Comparison of ENCODE assay signal across 8 cellular contexts in the genomic region with DNA sequence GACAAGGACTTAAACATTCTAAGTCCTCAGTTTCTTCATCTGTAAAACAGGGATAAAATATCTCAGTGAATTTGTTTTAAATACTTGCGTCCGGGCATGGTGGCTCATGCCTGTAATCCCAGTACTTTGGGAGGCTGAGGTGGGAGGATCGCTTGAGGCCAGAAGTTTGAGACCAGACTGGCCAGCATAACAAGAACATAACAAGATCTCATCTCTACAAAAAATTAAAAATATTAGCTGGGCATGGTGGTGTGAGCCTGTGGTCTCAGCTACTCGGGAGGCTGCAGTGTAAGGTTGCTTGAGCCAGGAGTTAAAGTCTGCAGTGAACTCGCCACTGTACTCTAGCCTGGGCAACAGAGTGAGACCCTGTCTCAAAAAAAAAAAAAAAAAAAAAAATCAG. TPM values are rescaled to one million over a fixed set of nuclear protein-coding genes. Genes with fewer than 3 reads are reported as not detected.
A peak's percentile ranks its signal among the peaks of the same experiment; 100 is the strongest.
DNase-seq lines count a peak whose midpoint lies in the region; ATAC-seq and TF ChIP-seq lines count a peak whose summit lies in the region.
"Not testable (repeated sequence)": the region's sequence is repeated elsewhere in the genome, so short reads cannot be mapped to it uniquely, and the experiment has no call there.

No MANE protein-coding gene starts in this region.

- not testable (repeated sequence) for H3K27me3 Mint-ChIP-seq in T-helper 17 cell; activated naive CD8-positive, alpha-beta T cell; effector memory CD8-positive, alpha-beta T cell

- ATAC-seq in T-helper 17 cell; effector memory CD8-positive, alpha-beta T cell (replicated peaks); psoas muscle: not testable (repeated sequence)

- peak overlapping the region; percentile 90 for H3K27ac Mint-ChIP-seq in T-helper 17 cell
- H3K27ac Mint-ChIP-seq in activated naive CD8-positive, alpha-beta T cell: peak overlapping the region; percentile 96
- peak overlapping the region; percentile 93 to 99 for H3K27ac Mint-ChIP-seq in effector memory CD8-positive, alpha-beta T cell

- H4K20me1 ChIP-seq in hepatocyte (ENCODE audit: insufficient read depth, poor library complexity, severe bottlenecking): peaks cover 12% of the 10 kb centered on the region

- H3K36me3 Mint-ChIP-seq in T-helper 17 cell (ENCODE audit: low read depth); activated naive CD8-positive, alpha-beta T cell: not testable (repeated sequence)
- H3K36me3 Mint-ChIP-seq in effector memory CD8-positive, alpha-beta T cell (ENCODE audit: insufficient read depth): peaks cover 15% of the 10 kb centered on the region

- POLR2A ChIA-PET in AG04450 (lab: Yijun Ruan, JAX): interaction anchor here (0.8 to 1.6 kb wide), 2 partner anchors 18 to 20 kb away, joined by 4 to 6 read pairs; no protein-coding TSS in a partner anchor
- POLR2A ChIA-PET in HEK293 (lab: Yijun Ruan, JAX): not testable (repeated sequence)

- WGBS in hepatocyte (ENCODE audit: low lambda C conversion rate, missing lambda C conversion rate): 73% methylated on average over 5 of the region's 5 CpGs
- WGBS in psoas muscle, 3 donors: 80 to 93% (median 80%) methylated on average over 5 of the region's 5 CpGs
- WGBS in suprapubic skin: 78% methylated on average over 5 of the region's 5 CpGs

- H3K4me2 ChIP-seq in hepatocyte: not testable (repeated sequence)

- intact Hi-C loops in psoas muscle (cut with DNase I): not testable (repeated sequence)

- H3K9me3 ChIP-seq in AG04450 (ENCODE audit: control insufficient read depth, insufficient read depth, low read length); HEK293 (ENCODE audit: control insufficient read depth, insufficient read depth, low read depth, low read length); T-helper 17 cell (ENCODE audit: control insufficient read depth, low read length, poor library complexity, severe bottlenecking); hepatocyte (ENCODE audit: low read depth); psoas muscle; suprapubic skin: not testable (repeated sequence)

- CTCF ChIA-PET in AG04450 (lab: Charles Lee) (interaction anchor here (1.1 to 1.6 kb wide), 2 partner anchors 18 to 73 kb away, joined by 3 to 4 read pairs; no protein-coding TSS in a partner anchor), HEK293 (lab: Yijun Ruan, JAX) (interaction anchor here (0.6 to 0.9 kb wide), 2 partner anchors 9 to 18 kb away, joined by 3 read pairs; no protein-coding TSS in a partner anchor)

- not testable (repeated sequence) for H3K4me3 ChIP-seq in AG04450 (ENCODE audit: low read depth, low read length); HEK293 (ENCODE audit: low read depth, low read length); hepatocyte; psoas muscle; suprapubic skin

- not testable (repeated sequence) for H3K27me3 ChIP-seq in AG04450 (ENCODE audit: control insufficient read depth, insufficient read depth, low read length); hepatocyte; psoas muscle (ENCODE audit: insufficient read depth in 3 of 3, low read length in 2 of 3); suprapubic skin

- TF ChIP-seq CTCF in AG04450 (IDR thresholded peaks at IDR 0.05; ENCODE audit: low read depth, low read length); HEK293 (tag by site-specific recombination; IDR thresholded peaks at IDR 0.05); hepatocyte (IDR thresholded peaks at IDR 0.05; ENCODE audit: poor library complexity); psoas muscle (IDR thresholded peaks at IDR 0.05); suprapubic skin (IDR thresholded peaks at IDR 0.05): not testable (repeated sequence)

- not testable (repeated sequence) for H3K36me3 ChIP-seq in HEK293 (ENCODE audit: control insufficient read depth in 2 of 2, insufficient read depth in 1 of 2, low read length in 2 of 2); hepatocyte (replicated peaks; ENCODE audit: insufficient read depth, low read depth); psoas muscle (ENCODE audit: insufficient read depth in 1 of 2, low read depth in 1 of 2); suprapubic skin

- H3K4me3 Mint-ChIP-seq in T-helper 17 cell; activated naive CD8-positive, alpha-beta T cell: not testable (repeated sequence)
- H3K4me3 Mint-ChIP-seq in effector memory CD8-positive, alpha-beta T cell: peak overlapping the region in 1 of 2 donors; percentile 18

- not testable (repeated sequence) for DNase-seq in AG04450 (ENCODE audit: low read depth, low spot score); T-helper 17 cell; effector memory CD8-positive, alpha-beta T cell; hepatocyte (ENCODE audit: low spot score); psoas muscle; suprapubic skin (ENCODE audit: low spot score in 2 of 2)

- H3K79me2 ChIP-seq in hepatocyte: peaks cover 92% of the 10 kb centered on the region

- peak overlapping the region; percentile 98 for H3K27ac ChIP-seq in AG04450 (ENCODE audit: low read depth, low read length)
- not testable (repeated sequence) for H3K27ac ChIP-seq in HEK293 (ENCODE audit: extremely low read depth, low read depth, low read length)
- peak overlapping the region; percentile 96 for H3K27ac ChIP-seq in hepatocyte
- H3K27ac ChIP-seq in psoas muscle: peak overlapping the region; percentile 97
- peak overlapping the region; percentile 92 for H3K27ac ChIP-seq in suprapubic skin

- TF ChIP-seq EP300 in suprapubic skin (IDR thresholded peaks at IDR 0.05): not testable (repeated sequence)

- H2AFZ ChIP-seq in hepatocyte: not testable (repeated sequence)

- H3K4me1 Mint-ChIP-seq in T-helper 17 cell: peaks cover 64% of the 10 kb centered on the region
- H3K4me1 Mint-ChIP-seq in activated naive CD8-positive, alpha-beta T cell (ENCODE audit: low read depth): peaks cover 64% of the 10 kb centered on the region
- peaks cover 62 to 76% of the 10 kb centered on the region in 2 donors for H3K4me1 Mint-ChIP-seq in effector memory CD8-positive, alpha-beta T cell (ENCODE audit: low read depth in 2 of 2)

- TF ChIP-seq POLR2A in suprapubic skin (IDR thresholded peaks at IDR 0.05): not testable (repeated sequence)

- not testable (repeated sequence) for H3K9me2 ChIP-seq in hepatocyte (replicated peaks; ENCODE audit: insufficient read depth)

- not testable (repeated sequence) for H3K4me1 ChIP-seq in HEK293 (ENCODE audit: control insufficient read depth, insufficient read depth, low read length)
- H3K4me1 ChIP-seq in hepatocyte (ENCODE audit: insufficient read depth) (peaks cover 86% of the 10 kb centered on the region), psoas muscle (peaks cover 83% of the 10 kb centered on the region), suprapubic skin (peaks cover 91% of the 10 kb centered on the region)

- not testable (repeated sequence) for H3K9me3 Mint-ChIP-seq in activated naive CD8-positive, alpha-beta T cell (ENCODE audit: low read depth); effector memory CD8-positive, alpha-beta T cell

TF ChIP-seq in HEK293, 187 proteins besides CTCF, POLR2A, EP300 and RAD21:
- TF ChIP-seq ZNF121 (tag by site-specific recombination; IDR thresholded peaks at IDR 0.05): peak; percentile 72; the same call in 1 of the 2 replicates
- TF ChIP-seq, protein P1, sequence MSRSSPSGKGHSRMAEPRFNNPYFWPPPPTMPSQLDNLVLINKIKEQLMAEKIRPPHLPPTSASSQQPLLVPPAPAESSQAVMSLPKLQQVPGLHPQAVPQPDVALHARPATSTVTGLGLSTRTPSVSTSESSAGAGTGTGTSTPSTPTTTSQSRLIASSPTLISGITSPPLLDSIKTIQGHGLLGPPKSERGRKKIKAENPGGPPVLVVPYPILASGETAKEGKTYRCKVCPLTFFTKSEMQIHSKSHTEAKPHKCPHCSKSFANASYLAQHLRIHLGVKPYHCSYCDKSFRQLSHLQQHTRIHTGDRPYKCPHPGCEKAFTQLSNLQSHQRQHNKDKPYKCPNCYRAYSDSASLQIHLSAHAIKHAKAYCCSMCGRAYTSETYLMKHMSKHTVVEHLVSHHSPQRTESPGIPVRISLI (tag by site-specific recombination; IDR thresholded peaks at IDR 0.05): 0 out of 2 replicates have a peak, but pooled peaks have one; percentile 31

RNA-seq across cellular contexts. Expression of a gene that starts 57.4 kb away (rescaled TPM):
- polyA plus RNA-seq in AG04450 (2011; rRNA removed) (115 and 138 TPM in 2 replicates), hepatocyte (24.7 and 26.5 TPM in 2 replicates), psoas muscle (10 to 100 TPM in 2 of 3 donors, 1 to 10 TPM in 1; 2.9 to 29.3 (median 20.3) TPM)
- 168 and 203 TPM in 2 replicates for polyA minus RNA-seq in AG04450 (2011; rRNA and poly(A)+ RNA removed)
- total RNA-seq in T-helper 17 cell (10 to 100 TPM; 79.8 to 82.9 TPM), hepatocyte (24.6 and 32.2 TPM in 2 replicates), psoas muscle (10 to 100 TPM; 25.7 to 47.6 (median 44.0) TPM), suprapubic skin (10 to 100 TPM; 41.9 to 94.9 (median 56.1) TPM)
